12 cellular contexts compared by ENCODE assay signal in genomic region chr10:10294801-10295515, GRCh38.
DNase-seq lines count a peak whose midpoint lies in the region; ATAC-seq lines count a peak whose summit lies in the region.
"Had no signal": no experiment of that assay in that cellular context is flagged by ENCODE, and none has a peak within 500 bp of the region (broad histone marks: within the 10 kb centered on the region; RNA-seq: fewer than 3 reads in every experiment).

No MANE protein-coding gene starts in this region.

- intact Hi-C loops in head of caudate nucleus (cut with DNase I): no loop called here

- ATAC-seq in HG02588 (IDR thresholded peaks at IDR 0.05; ENCODE audit: unreplicated experiment) (no peak), HG02981 (IDR thresholded peaks at IDR 0.05; ENCODE audit: unreplicated experiment) (no peak), HG03159 (IDR thresholded peaks at IDR 0.05; ENCODE audit: unreplicated experiment) (no peak)
- ATAC-seq: right cardiac atrium had no signal

- DNase-seq in NCI-H1092 (lab: John Stamatoyannopoulos, UW) (peak; percentile 2), NCI-H748 treated with DMSO at 0.1 percent for 48 hours (lab: John Stamatoyannopoulos, UW) (peak; percentile 16), head of caudate nucleus (peak; percentile 18 to 75 (median 54)), putamen (ENCODE audit: low spot score) (peak; percentile 26)
- DNase-seq: activated CD4-positive, CD25-positive, alpha-beta regulatory T cell; activated naive CD4-positive, alpha-beta T cell treated with Interleukin-2 at 50 U/mL for 16 hours; foreskin melanocyte; trophoblast cell had no signal

Comparison
In these comparisons a context has a peak if more than half of its experiments do, and no peak if none do; other contexts are left out.
1. DNase-seq: peak in every context shown above with its lines; median percentile 54 in head of caudate nucleus; 26 in putamen; 16 in NCI-H748 treated with DMSO at 0.1 percent for 48 hours; 2 in NCI-H1092.